Comparison of ENCODE assay signal across 8 cellular contexts in the genomic region with DNA sequence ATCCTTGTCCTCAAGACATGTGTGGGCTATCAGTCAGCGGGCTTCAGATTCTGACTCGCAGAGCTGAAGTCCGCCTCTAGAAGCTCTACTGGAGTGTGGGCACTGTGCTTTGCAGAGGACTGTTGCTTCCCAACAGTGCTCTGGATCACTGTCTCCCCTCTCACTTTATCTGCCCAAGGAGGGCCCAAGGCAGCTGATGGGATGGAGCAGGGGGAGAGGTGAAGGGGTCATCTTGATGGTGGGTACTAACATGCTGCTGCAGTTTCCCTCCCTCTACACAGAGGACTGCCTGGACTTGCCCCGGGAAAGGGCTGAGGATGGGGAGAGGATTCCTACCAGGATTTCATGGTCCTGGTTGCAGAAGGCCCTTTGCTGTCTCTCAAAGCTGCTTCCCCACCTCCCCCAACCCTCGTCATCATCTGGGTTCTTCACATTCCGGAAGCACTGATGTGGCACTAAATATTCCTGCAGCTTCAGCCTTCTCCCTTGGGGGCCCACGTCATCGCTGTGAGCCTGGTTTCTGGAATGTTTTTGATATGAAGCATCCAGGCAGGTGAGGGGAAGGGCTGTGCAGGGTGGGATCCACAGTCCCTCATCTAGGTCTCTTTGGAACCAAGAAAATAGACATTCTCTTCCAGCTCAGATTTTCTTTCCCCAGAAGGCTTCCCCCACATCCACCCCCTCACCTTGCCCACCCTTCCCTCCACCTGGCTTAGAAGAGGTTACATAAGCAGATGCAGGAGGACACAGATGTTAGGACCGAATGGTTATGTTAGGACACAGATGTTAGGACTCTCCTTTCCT. TPM values are rescaled to one million over a fixed set of nuclear protein-coding genes. Genes with fewer than 3 reads are reported as not detected.
DNase-seq lines count a peak whose midpoint lies in the region; ATAC-seq lines count a peak whose summit lies in the region.

No MANE protein-coding gene starts in this region.

- H3K9ac ChIP-seq in BLaER1 (no peak overlapping the region), HUES48 (ENCODE audit: low read depth, low read length) (no peak overlapping the region)

- peaks cover 8% of the 10 kb centered on the region; the same call in 1 of the 2 replicates for H4K20me1 ChIP-seq in BLaER1

- no peaks in the 10 kb centered on the region for H3K36me3 ChIP-seq in BLaER1
- peaks cover 7% of the 10 kb centered on the region for H3K36me3 ChIP-seq in HUES48 (ENCODE audit: control insufficient read depth, insufficient read depth, low read length)

- peaks cover 14% of the 10 kb centered on the region for H3K4me1 ChIP-seq in BLaER1
- H3K4me1 ChIP-seq in HUES48 (ENCODE audit: control insufficient read depth, insufficient read depth, low read length) = peaks cover 60% of the 10 kb centered on the region

- peaks cover 16% of the 10 kb centered on the region for H3K27me3 ChIP-seq in BLaER1
- H3K27me3 ChIP-seq in HUES48 (ENCODE audit: control insufficient read depth, insufficient read depth, low read length) = no peaks in the 10 kb centered on the region

- DNase-seq in astrocyte of the hippocampus (ENCODE audit: low read depth, low spot score) (peak; percentile 98), lung microvascular endothelial cell (ENCODE audit: low read depth in 2 of 2) (peak; percentile 64 to 87), cerebellum (ENCODE audit: low spot score) (no peak), NCI-H446 (lab: John Stamatoyannopoulos, UW) (no peak)
- DNase-seq in activated CD4-positive, alpha-beta T cell treated with anti-CD3 and anti-CD28 coated beads for 1 hour = no peak

- H3K9me3 ChIP-seq in BLaER1 (no peaks in the 10 kb centered on the region), HUES48 (ENCODE audit: control insufficient read depth, insufficient read depth, low read length) (no peaks in the 10 kb centered on the region)

- H3K27ac ChIP-seq in BLaER1 (no peak overlapping the region), HUES48 (ENCODE audit: low read depth, low read length) (peak overlapping the region; percentile 94)

- H3K4me3 ChIP-seq in BLaER1 (no peak overlapping the region), HUES48 (ENCODE audit: low read depth, low read length) (no peak overlapping the region)

- H3K4me2 ChIP-seq in BLaER1 = peak overlapping the region; percentile 37

- no peak for ATAC-seq in GM19023 (IDR thresholded peaks at IDR 0.05; ENCODE audit: unreplicated experiment)

RNA-seq across cellular contexts. Expression of gene NUAK2, which starts 23.2 kb away (rescaled TPM):
- total RNA-seq in lung microvascular endothelial cell = 2.6 and 3.8 TPM in 2 replicates
- total RNA-seq in cerebellum = 1.3 TPM

RNA-seq across cellular contexts. Expression of gene KLHDC8A, which starts 58.3 kb away (rescaled TPM):
- not detected in 2 replicates for total RNA-seq in lung microvascular endothelial cell
- 28.9 TPM for total RNA-seq in cerebellum

Comparison
In these comparisons a context has a peak if more than half of its experiments do, and no peak if none do; other contexts are left out.
1. DNase-seq: peak in astrocyte of the hippocampus (single experiment) and lung microvascular endothelial cell (2 of 2); none in cerebellum (single experiment), activated CD4-positive, alpha-beta T cell treated with anti-CD3 and anti-CD28 coated beads for 1 hour (single experiment) and NCI-H446 (0 of 2).
2. RNA of gene KLHDC8A, which starts 58.3 kb away (total RNA-seq): 28.9 TPM in cerebellum (single experiment); not detected in lung microvascular endothelial cell; every median in the first group is over 10 times any median in the second.